In the genomic region with DNA sequence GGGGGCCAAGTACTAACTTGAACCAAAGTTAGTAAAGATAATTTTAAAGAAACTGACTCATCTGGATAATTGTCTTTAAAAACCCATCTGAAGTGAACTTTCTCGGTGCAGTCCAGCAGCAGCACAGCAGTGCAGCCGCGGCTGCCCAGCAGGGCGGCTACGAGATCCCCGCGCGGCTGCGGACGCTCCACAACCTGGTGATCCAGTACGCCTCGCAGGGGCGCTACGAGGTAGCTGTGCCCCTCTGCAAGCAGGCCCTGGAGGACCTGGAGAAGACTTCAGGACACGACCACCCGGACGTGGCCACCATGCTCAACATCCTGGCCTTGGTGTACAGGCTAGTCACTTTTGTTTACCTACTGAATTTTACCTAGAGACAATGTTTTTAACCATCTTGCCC, we compare ENCODE assay signal across 25 cellular contexts.
"Had no signal": no experiment of that assay in that cellular context is flagged by ENCODE, and none has a peak within 500 bp of the region (broad histone marks: within the 10 kb centered on the region; RNA-seq: fewer than 3 reads in every experiment).

No MANE protein-coding gene starts in this region.

- DNase-seq: cortex of kidney; foreskin keratinocyte; kidney; mesenchymal stem cell; mucosa of descending colon; naive B cell; nephron progenitor cell; nucleus accumbens; ovary; posterior cingulate gyrus; psoas muscle; right cardiac atrium; spleen; stimulated activated CD4-positive, alpha-beta T cell treated with anti-CD3 and anti-CD28 coated beads, Interleukin-4, amount 100 ng/mL, for 4 hours; stimulated activated naive CD8-positive, alpha-beta T cell treated with anti-CD3 and anti-CD28 coated beads, Interleukin-15, Interleukin-2, amounts not matched to agents 100 U/mL and 50 U/mL, for 24 hours; substantia nigra; testis; tibial artery had no signal

- H3K9me3 ChIP-seq: gastroesophageal sphincter, mucosa of descending colon, ovary, psoas muscle, spleen, testis, tibial artery had no signal

- H3K27ac ChIP-seq: foreskin keratinocyte, psoas muscle had no signal

- H3K9me3 Mint-ChIP-seq: mesothelial cell of epicardium; naive B cell; nephron progenitor cell; stimulated activated memory B cell treated with anti-CD40 and anti-IgM and Interleukin-4, amounts not matched to agents 10 μg/mL and 1 μg/mL and 100 μg/mL, for 72 hours; type B pancreatic cell had no signal

- H3K36me3 ChIP-seq: ovary had no signal

- H3K4me1 ChIP-seq: psoas muscle, testis had no signal

- H3K4me1 Mint-ChIP-seq: mesothelial cell of epicardium; nephron progenitor cell; stimulated activated memory B cell treated with anti-CD40 and anti-IgM and Interleukin-4, amounts not matched to agents 10 μg/mL and 1 μg/mL and 100 μg/mL, for 72 hours had no signal

- H3K4me3 ChIP-seq: gastroesophageal sphincter, mucosa of descending colon, ovary, psoas muscle, skin epidermis, spleen, testis, tibial artery had no signal

- FAIRE-seq: kidney had no signal

- H3K27me3 Mint-ChIP-seq: naive B cell; stimulated activated memory B cell treated with anti-CD40 and anti-IgM and Interleukin-4, amounts not matched to agents 10 μg/mL and 1 μg/mL and 100 μg/mL, for 72 hours; type B pancreatic cell had no signal

- H3K27ac Mint-ChIP-seq: mesothelial cell of epicardium; stimulated activated memory B cell treated with anti-CD40 and anti-IgM and Interleukin-4, amounts not matched to agents 10 μg/mL and 1 μg/mL and 100 μg/mL, for 72 hours; type B pancreatic cell had no signal

- ATAC-seq: esophagus mucosa; foreskin keratinocyte; gastroesophageal sphincter; left lobe of liver; mucosa of descending colon; psoas muscle; right cardiac atrium; stimulated activated memory B cell treated with anti-CD40 and anti-IgM and Interleukin-4, amounts not matched to agents 10 μg/mL and 1 μg/mL and 100 μg/mL, for 72 hours; stimulated activated naive CD8-positive, alpha-beta T cell treated with anti-CD3 and anti-CD28 coated beads, Interleukin-15, Interleukin-2, amounts not matched to agents 100 U/mL and 50 U/mL, for 24 hours had no signal

- H3K4me3 Mint-ChIP-seq: mesothelial cell of epicardium; naive B cell; nephron progenitor cell; stimulated activated memory B cell treated with anti-CD40 and anti-IgM and Interleukin-4, amounts not matched to agents 10 μg/mL and 1 μg/mL and 100 μg/mL, for 72 hours; type B pancreatic cell had no signal

- H3K27me3 ChIP-seq: foreskin keratinocyte, gastroesophageal sphincter, ovary, spleen, testis, tibial artery had no signal
